8 cellular contexts compared by ENCODE assay signal in the genomic region with DNA sequence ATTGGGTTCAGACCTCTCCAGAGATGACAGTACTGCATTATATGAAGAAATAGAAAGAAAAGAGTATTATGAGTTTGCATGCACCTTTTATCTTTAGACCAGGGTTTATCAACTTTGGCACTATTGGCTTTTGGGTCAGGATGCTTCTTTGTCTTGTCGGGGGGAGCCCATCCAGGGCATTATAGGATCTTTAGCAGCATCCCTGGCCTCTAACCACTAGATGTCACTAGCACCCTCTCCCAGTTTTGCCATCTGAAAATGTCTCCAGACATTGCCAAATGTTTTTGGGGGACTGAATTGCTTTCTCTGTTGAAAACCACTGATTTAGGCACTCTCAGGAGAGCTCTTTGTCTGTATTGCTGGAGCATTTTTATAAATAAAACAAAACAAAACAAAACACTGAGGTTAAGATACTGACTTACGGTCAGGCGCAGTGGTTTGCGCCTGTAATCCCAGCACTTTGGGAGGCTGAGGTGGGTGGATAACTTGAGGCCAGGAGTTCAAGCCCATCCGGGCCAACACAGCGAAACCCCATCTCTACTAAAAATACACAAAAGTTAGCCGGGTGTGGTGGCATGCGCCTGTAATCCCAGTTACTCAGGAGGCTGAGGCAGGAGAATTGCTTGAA. TPM values are rescaled to one million over a fixed set of nuclear protein-coding genes. Genes with fewer than 3 reads are reported as not detected.
DNase-seq lines count a peak whose midpoint lies in the region; ATAC-seq, FAIRE-seq and TF ChIP-seq lines count a peak whose summit lies in the region.

No MANE protein-coding gene starts in this region.

- H3K27ac ChIP-seq in MM.1S (ENCODE audit: low read length) = no peak overlapping the region
- H3K27ac ChIP-seq in foreskin keratinocyte = no peak overlapping the region
- H3K27ac ChIP-seq in small intestine (ENCODE audit: low read depth in 1 of 2, low read length in 1 of 2) = no peak overlapping the region

- no peak overlapping the region for H3K9ac ChIP-seq in MM.1S (ENCODE audit: low read length)

- peak; percentile 59 for ATAC-seq in activated T-helper 17 cell treated with anti-CD3 and anti-CD28 coated beads, Interleukin-2, amount 50 U/mL, for 72 hours (replicated peaks)
- ATAC-seq in foreskin keratinocyte (no peak), GM19455 (IDR thresholded peaks at IDR 0.05; ENCODE audit: unreplicated experiment) (no peak)

- H3K36me3 ChIP-seq in MM.1S (replicated peaks; ENCODE audit: insufficient read depth, low read length) (no peaks in the 10 kb centered on the region), small intestine (ENCODE audit: control insufficient read depth in 2 of 2, insufficient read depth in 2 of 2, low read length in 2 of 2) (no peaks in the 10 kb centered on the region)

- no peaks in the 10 kb centered on the region for H3F3A ChIP-seq in MM.1S (ENCODE audit: insufficient read depth, low read length)

- H3K79me2 ChIP-seq in MM.1S (ENCODE audit: low read length) = no peaks in the 10 kb centered on the region

- H3K9me3 ChIP-seq in MM.1S (replicated peaks; ENCODE audit: insufficient read depth, low read length) (no peaks in the 10 kb centered on the region), small intestine (ENCODE audit: control insufficient read depth, low read depth) (no peaks in the 10 kb centered on the region)

- H3K9me3 Mint-ChIP-seq in activated T-helper 17 cell treated with anti-CD3 and anti-CD28 coated beads, Interleukin-2, amount 50 U/mL, for 72 hours = no peaks in the 10 kb centered on the region

- H3K27ac Mint-ChIP-seq in activated T-helper 17 cell treated with anti-CD3 and anti-CD28 coated beads, Interleukin-2, amount 50 U/mL, for 72 hours = peak overlapping the region; percentile 81

- peak; percentile 90 for TF ChIP-seq CTCF in AG09319 (IDR thresholded peaks at IDR 0.05; ENCODE audit: low read depth, low read length)
- TF ChIP-seq CTCF in MM.1S (IDR thresholded peaks at IDR 0.05; ENCODE audit: low read length) = peak; percentile 70
- TF ChIP-seq CTCF in foreskin keratinocyte (conservative IDR thresholded peaks at IDR 0.05) = peak; percentile 64

- H2AFZ ChIP-seq in MM.1S (ENCODE audit: low read length) = no peak overlapping the region

- no peaks in the 10 kb centered on the region for H3K27me3 Mint-ChIP-seq in activated T-helper 17 cell treated with anti-CD3 and anti-CD28 coated beads, Interleukin-2, amount 50 U/mL, for 72 hours

- DNase-seq in AG09319 (ENCODE audit: extremely low read depth, low read depth) (no peak), GM03348 (ENCODE audit: low spot score) (peak; percentile 40), MM.1S (peak; percentile 20), foreskin keratinocyte (peak in 1 of 2 donors; percentile 1), small intestine (peak; percentile 25), DMS153 (lab: John Stamatoyannopoulos, UW) (no peak)

- peaks cover 28% of the 10 kb centered on the region for H3K4me1 Mint-ChIP-seq in activated T-helper 17 cell treated with anti-CD3 and anti-CD28 coated beads, Interleukin-2, amount 50 U/mL, for 72 hours

- no peaks in the 10 kb centered on the region for H3K9me2 ChIP-seq in MM.1S (replicated peaks; ENCODE audit: insufficient read depth, low read length)

- WGBS in small intestine, 3 donors = 79 to 86% (median 80%) methylated on average over 8 of the region's 8 CpGs

- peak overlapping the region; percentile 57 for H3K4me3 Mint-ChIP-seq in activated T-helper 17 cell treated with anti-CD3 and anti-CD28 coated beads, Interleukin-2, amount 50 U/mL, for 72 hours

- FAIRE-seq in small intestine (lab: Jason Lieb, UNC) = no peak

- no peaks in the 10 kb centered on the region for H3K4me1 ChIP-seq in MM.1S (ENCODE audit: low read length)
- no peaks in the 10 kb centered on the region for H3K4me1 ChIP-seq in foreskin keratinocyte
- no peaks in the 10 kb centered on the region for H3K4me1 ChIP-seq in small intestine (ENCODE audit: control insufficient read depth in 2 of 2, insufficient read depth in 1 of 2, low read depth in 1 of 2, low read length in 1 of 2)

- no peaks in the 10 kb centered on the region for H4K20me1 ChIP-seq in MM.1S (ENCODE audit: insufficient read depth, low read length)

- no peaks in the 10 kb centered on the region for H3K27me3 ChIP-seq in MM.1S (replicated peaks; ENCODE audit: insufficient read depth, low read length)
- H3K27me3 ChIP-seq in foreskin keratinocyte = no peaks in the 10 kb centered on the region
- H3K27me3 ChIP-seq in small intestine (ENCODE audit: control insufficient read depth in 2 of 2, insufficient read depth in 2 of 2, low read length in 2 of 2) = no peaks in the 10 kb centered on the region

- peaks cover 7% of the 10 kb centered on the region for H3K36me3 Mint-ChIP-seq in activated T-helper 17 cell treated with anti-CD3 and anti-CD28 coated beads, Interleukin-2, amount 50 U/mL, for 72 hours (ENCODE audit: low read depth)

- H3K4me2 ChIP-seq in MM.1S (ENCODE audit: low read depth, low read length) = no peak overlapping the region

- H3K4me3 ChIP-seq in MM.1S (ENCODE audit: low read length) (no peak overlapping the region), small intestine (ENCODE audit: low read depth in 1 of 2, low read length in 2 of 2) (no peak overlapping the region)

RNA-seq across cellular contexts. Expression of a gene that starts 23.6 kb away (rescaled TPM):
- 10 to 100 TPM; 14.5 to 45.9 TPM for total RNA-seq in activated T-helper 17 cell treated with anti-CD3 and anti-CD28 coated beads, Interleukin-2, amount 50 U/mL, for 72 hours
- 2.9 TPM in 2 replicates for total RNA-seq in foreskin keratinocyte
- 0.64 and 0.86 TPM in 2 replicates for polyA plus RNA-seq in foreskin keratinocyte
- polyA plus RNA-seq in small intestine = 1 to 10 TPM in 1 of 3 donors, under 1 TPM in 2; 0.22 to 2.1 (median 0.54) TPM

RNA-seq across cellular contexts. Expression of a gene that starts 28.6 kb away (rescaled TPM):
- 10 to 100 TPM; 10.0 to 11.6 TPM for total RNA-seq in activated T-helper 17 cell treated with anti-CD3 and anti-CD28 coated beads, Interleukin-2, amount 50 U/mL, for 72 hours
- 5.7 and 5.9 TPM in 2 replicates for total RNA-seq in foreskin keratinocyte
- polyA plus RNA-seq in foreskin keratinocyte = 6.9 and 7.2 TPM in 2 replicates
- 10 to 100 TPM in 2 of 3 donors, 1 to 10 TPM in 1; 9.4 to 21.6 (median 14.1) TPM for polyA plus RNA-seq in small intestine

Comparison
In these comparisons a context has a peak if more than half of its experiments do, and no peak if none do; other contexts are left out.
1. DNase-seq: peak in GM03348 (single experiment), MM.1S (single experiment) and small intestine (single experiment); none in AG09319 (single experiment) and DMS153 (single experiment).
2. Peak in every context shown above with its lines, with median percentiles within 50 percentile points of each other: CTCF ChIP-seq.